In genomic region chr19:6737284-6737872, GRCh38 we compare ENCODE assay signal across 8 cellular contexts. TPM values are rescaled to one million over a fixed set of nuclear protein-coding genes. Genes with fewer than 3 reads are reported as not detected.
A peak's percentile ranks its signal among the peaks of the same experiment; 100 is the strongest.
DNase-seq lines count a peak whose midpoint lies in the region; ATAC-seq, FAIRE-seq and TF ChIP-seq lines count a peak whose summit lies in the region.

TSS of gene GPR108 (minus strand) at chr19:6737580. CDS start at chr19:6737576, 4 bp downstream.

- peak within 1 kb of the TSS; percentile 82 for H2AFZ ChIP-seq in keratinocyte (ENCODE audit: control insufficient read depth, low read length)

- in situ Hi-C loops in GM18951 (cut with MboI; ENCODE audit: low sequenced_read_pairs, unreplicated experiment), result loop anchor here (10.0 kb wide), 1 partner anchor 213 kb away; no protein-coding TSS in a partner anchor

- H3K4me3 ChIP-seq in keratinocyte (ENCODE audit: control insufficient read depth in 2 of 3, extremely low read depth in 1 of 3, insufficient read depth in 2 of 3, low read depth in 1 of 3, low read length in 3 of 3), result peak within 1 kb of the TSS; percentile 91 to 99 (median 95)

- H3K27ac ChIP-seq in keratinocyte (ENCODE audit: control insufficient read depth, insufficient read depth, low read length), result peak within 1 kb of the TSS; percentile 86

- peak; percentile 98 for FAIRE-seq in keratinocyte (lab: Jason Lieb, UNC)

- no peaks in the 10 kb centered on the region for H3K27me3 ChIP-seq in keratinocyte (ENCODE audit: control insufficient read depth, extremely low read depth, insufficient read depth, low read length)

- DNase-seq in AG08395 (ENCODE audit: low spot score) (peak; percentile 100), NCI-H460 (ENCODE audit: extremely low read depth, low read depth) (peak; percentile 99), cerebellum (ENCODE audit: low spot score) (peak; percentile 99), keratinocyte (ENCODE audit: low read depth, low spot score) (peak; percentile 99)
- DNase-seq in activated CD4-positive, alpha-beta T cell treated with anti-CD3 and anti-CD28 coated beads for 1 hour, result peak; percentile 99
- DNase-seq in stimulated activated CD4-positive, alpha-beta T cell treated with anti-CD3 and anti-CD28 coated beads, Interleukin-15, amount 100 ng/mL, for 1 hour (ENCODE audit: low read depth in 1 of 2, low spot score in 1 of 2), result peak; percentile 97 to 99

- peak within 1 kb of the TSS; percentile 85 for H3K9ac ChIP-seq in keratinocyte (ENCODE audit: control insufficient read depth, extremely low read depth, insufficient read depth, low read length)

- no peaks in the 10 kb centered on the region for H3K9me3 ChIP-seq in keratinocyte (ENCODE audit: control insufficient read depth, low read depth, low read length)

- peak; percentile 60 for TF ChIP-seq POLR2A in GM18951 (IDR thresholded peaks at IDR 0.05; ENCODE audit: extremely low read depth, insufficient read depth, insufficient read length)

- H4K20me1 ChIP-seq in keratinocyte (ENCODE audit: control insufficient read depth, extremely low read depth, insufficient read depth, low read length), result no peaks in the 10 kb centered on the region

- dilution Hi-C loops in keratinocyte (cut with MboI; ENCODE audit: extremely low pct_ligation_motif_present, low sequenced_read_pairs), result no loop called here

- H3K4me2 ChIP-seq in keratinocyte (ENCODE audit: control insufficient read depth, extremely low read depth, insufficient read depth, low read depth, low read length), result peak within 1 kb of the TSS; percentile 95

- peaks cover 32% of the 10 kb centered on the region for H3K4me1 ChIP-seq in keratinocyte (ENCODE audit: control insufficient read depth, extremely low read depth, insufficient read depth, low read length)

- H3K36me3 ChIP-seq in keratinocyte (ENCODE audit: control insufficient read depth in 2 of 2, extremely low read depth in 1 of 2, insufficient read depth in 2 of 2, low read length in 2 of 2), result peaks cover 8 to 12% of the 10 kb centered on the region in 2 experiments

- peak; percentile 54 for ATAC-seq in HG03196 (IDR thresholded peaks at IDR 0.05; ENCODE audit: unreplicated experiment)

- no peak for TF ChIP-seq CTCF in keratinocyte (optimal IDR thresholded peaks at IDR 0.05 in 1 of 3, IDR thresholded peaks at IDR 0.05 in 1 of 3, conservative IDR thresholded peaks at IDR 0.05 in 1 of 3; ENCODE audit: extremely low read depth in 1 of 3, insufficient read depth in 2 of 3, low read length in 3 of 3)

- peaks cover 29% of the 10 kb centered on the region for H3K79me2 ChIP-seq in keratinocyte (ENCODE audit: control insufficient read depth, insufficient read depth, low read length)

- H3K9me1 ChIP-seq in keratinocyte (ENCODE audit: control insufficient read depth, extremely low read depth, insufficient read depth, low read length), result no peaks in the 10 kb centered on the region

RNA-seq across cellular contexts. Expression of gene GPR108, which starts in this region (rescaled TPM):
- 60.0 and 74.3 TPM in 2 replicates for total RNA-seq in NCI-H460 (2014; rRNA removed; shearing (Covaris generic))
- polyA plus RNA-seq in NCI-H460 (2014; cell fraction: nucleus; rRNA removed), result 82.4 and 91.6 TPM in 2 replicates
- total RNA-seq in cerebellum, result 13.0 TPM
- polyA plus RNA-seq in keratinocyte, result 57.7 to 89.8 TPM (median 62.9 TPM) in 3 replicates
- 64.3 TPM for polyA plus RNA-seq in keratinocyte (2011; ENCODE audit: low read depth)
- polyA plus RNA-seq in keratinocyte (2011; cell fraction: cytosol; rRNA removed), result 60.4 and 78.6 TPM in 2 replicates
- polyA plus RNA-seq in keratinocyte (2011; cell fraction: nucleus; rRNA removed), result 146 and 171 TPM in 2 replicates
- polyA plus RNA-seq in keratinocyte (2012; ENCODE audit: low replicate concordance), result 54.0 and 68.0 TPM in 2 replicates
- polyA minus RNA-seq in keratinocyte, result 66.7 to 196 TPM (median 116 TPM) in 3 replicates
- polyA minus RNA-seq in keratinocyte (2011; cell fraction: cytosol; rRNA and poly(A)+ RNA removed), result 98.4 TPM
- polyA minus RNA-seq in keratinocyte (2011; cell fraction: nucleus; rRNA and poly(A)+ RNA removed), result 70.3 and 72.8 TPM in 2 replicates

Comparison
In these comparisons a context has a peak if more than half of its experiments do, and no peak if none do; other contexts are left out.
1. Peak in every context shown above with its lines: DNase-seq, ATAC-seq, H3K4me3 ChIP-seq and H3K27ac ChIP-seq.